In the genomic region with DNA sequence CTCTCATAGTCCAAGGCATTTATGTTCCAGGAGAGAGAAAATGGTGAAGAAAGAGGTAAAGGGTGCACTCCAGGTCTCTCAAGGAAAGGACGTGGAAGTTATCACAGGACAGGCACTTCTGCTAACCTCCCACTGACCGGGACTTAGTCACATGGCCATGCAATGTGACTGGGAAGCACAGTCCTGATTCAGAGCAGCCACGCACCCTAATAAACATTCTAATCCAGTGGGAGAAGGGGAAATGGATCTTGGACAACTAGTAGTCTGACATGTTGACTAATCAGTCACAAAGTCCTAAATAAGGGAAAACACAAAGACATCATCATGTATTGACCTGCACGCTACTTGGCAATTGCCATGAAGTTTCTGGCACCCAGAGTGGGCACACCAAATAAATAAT, we compare ENCODE assay signal across 16 cellular contexts.
DNase-seq lines count a peak whose midpoint lies in the region; ATAC-seq and TF ChIP-seq lines count a peak whose summit lies in the region.
"Had no signal": no experiment of that assay in that cellular context is flagged by ENCODE, and none has a peak within 500 bp of the region (broad histone marks: within the 10 kb centered on the region; RNA-seq: fewer than 3 reads in every experiment).

No MANE protein-coding gene starts in this region.

- H3K27me3 ChIP-seq in Caco-2 (replicated peaks; ENCODE audit: control insufficient read depth, insufficient read depth, low read length): no peaks in the 10 kb centered on the region
- H3K27me3 ChIP-seq in uterus: no peaks in the 10 kb centered on the region

- DNase-seq in Caco-2 (no peak), fibroblast of mammary gland (ENCODE audit: low read depth) (peak; percentile 38), osteocyte (ENCODE audit: extremely low spot score, unreplicated experiment) (peak; percentile 15), uterus (no peak), hippocampal formation (lab: John Stamatoyannopoulos, UW) (no peak)
- no peak for DNase-seq in activated CD8-positive, alpha-beta memory T cell treated with anti-CD3 and anti-CD28 coated beads, Interleukin-2, amount 10 ng/mL, durations not matched to agents 7 days and 5 days
- DNase-seq: C1 segment of cervical spinal cord; CD8-positive, alpha-beta T cell; COR-L47; DND-41; GDM1; GOT3; IMR-90 had no signal

- H3K9me3 Mint-ChIP-seq in Caco-2 (ENCODE audit: unreplicated experiment) (peaks cover 17% of the 10 kb centered on the region), osteocyte (ENCODE audit: unreplicated experiment) (no peaks in the 10 kb centered on the region)
- no peaks in the 10 kb centered on the region for H3K9me3 Mint-ChIP-seq in stimulated activated memory B cell treated with anti-CD40 and anti-IgM and Interleukin-4, amounts not matched to agents 10 μg/mL and 1 μg/mL and 100 μg/mL, for 72 hours
- H3K9me3 Mint-ChIP-seq in activated CD8-positive, alpha-beta memory T cell treated with anti-CD3 and anti-CD28 coated beads, Interleukin-2, amount 10 ng/mL, durations not matched to agents 7 days and 5 days (ENCODE audit: low read depth): no peaks in the 10 kb centered on the region
- H3K9me3 Mint-ChIP-seq: CD8-positive, alpha-beta T cell had no signal

- BruUV-seq in Caco-2 (replicated peaks; lab: Mats Ljungman, UMichigan): no TSS peak

- H3K4me1 ChIP-seq in Caco-2: peaks cover 5% of the 10 kb centered on the region; the same call in 1 of the 2 replicates
- H3K4me1 ChIP-seq in uterus: no peaks in the 10 kb centered on the region
- H3K4me1 ChIP-seq: HAP-1 had no signal

- no peak for ATAC-seq in stimulated activated memory B cell treated with anti-CD40 and anti-IgM and Interleukin-4, amounts not matched to agents 10 μg/mL and 1 μg/mL and 100 μg/mL, for 72 hours
- ATAC-seq in activated CD8-positive, alpha-beta memory T cell treated with anti-CD3 and anti-CD28 coated beads, Interleukin-2, amount 10 ng/mL, durations not matched to agents 7 days and 5 days: no peak
- ATAC-seq: CD8-positive, alpha-beta T cell had no signal

- H3K36me3 Mint-ChIP-seq in Caco-2 (ENCODE audit: insufficient read depth, unreplicated experiment) (no peaks in the 10 kb centered on the region), osteocyte (ENCODE audit: unreplicated experiment) (no peaks in the 10 kb centered on the region)
- no peaks in the 10 kb centered on the region for H3K36me3 Mint-ChIP-seq in stimulated activated memory B cell treated with anti-CD40 and anti-IgM and Interleukin-4, amounts not matched to agents 10 μg/mL and 1 μg/mL and 100 μg/mL, for 72 hours
- no peaks in the 10 kb centered on the region for H3K36me3 Mint-ChIP-seq in activated CD8-positive, alpha-beta memory T cell treated with anti-CD3 and anti-CD28 coated beads, Interleukin-2, amount 10 ng/mL, durations not matched to agents 7 days and 5 days
- H3K36me3 Mint-ChIP-seq: CD8-positive, alpha-beta T cell had no signal

- intact Hi-C loops in Caco-2 (cut with micrococcal nuclease; ENCODE audit: unreplicated experiment): loop anchor here (10.0 kb wide), 2 partner anchors 196 to 346 kb away; no protein-coding TSS in a partner anchor
- intact Hi-C loops in uterus (cut with DNase I; ENCODE audit: low total_unique reads): no loop called here

- POLR2A ChIA-PET in Caco-2 (lab: Charles Lee): no interaction called here

- TF ChIP-seq POLR2A in uterus (IDR thresholded peaks at IDR 0.05): no peak

- H3K27me3 Mint-ChIP-seq in Caco-2 (ENCODE audit: insufficient read depth, unreplicated experiment) (no peaks in the 10 kb centered on the region), osteocyte (ENCODE audit: unreplicated experiment) (peaks cover 15% of the 10 kb centered on the region)
- peaks cover 25% of the 10 kb centered on the region for H3K27me3 Mint-ChIP-seq in stimulated activated memory B cell treated with anti-CD40 and anti-IgM and Interleukin-4, amounts not matched to agents 10 μg/mL and 1 μg/mL and 100 μg/mL, for 72 hours
- H3K27me3 Mint-ChIP-seq in activated CD8-positive, alpha-beta memory T cell treated with anti-CD3 and anti-CD28 coated beads, Interleukin-2, amount 10 ng/mL, durations not matched to agents 7 days and 5 days: peaks cover 35% of the 10 kb centered on the region

- H3K4me3 Mint-ChIP-seq in Caco-2 (ENCODE audit: unreplicated experiment) (no peak overlapping the region), osteocyte (ENCODE audit: unreplicated experiment) (no peak overlapping the region)
- no peak overlapping the region for H3K4me3 Mint-ChIP-seq in stimulated activated memory B cell treated with anti-CD40 and anti-IgM and Interleukin-4, amounts not matched to agents 10 μg/mL and 1 μg/mL and 100 μg/mL, for 72 hours
- no peak overlapping the region for H3K4me3 Mint-ChIP-seq in activated CD8-positive, alpha-beta memory T cell treated with anti-CD3 and anti-CD28 coated beads, Interleukin-2, amount 10 ng/mL, durations not matched to agents 7 days and 5 days
- H3K4me3 Mint-ChIP-seq: B cell; CD8-positive, alpha-beta T cell had no signal

- CTCF ChIA-PET in Caco-2 (lab: Charles Lee): no interaction called here
- CTCF ChIA-PET in activated CD8-positive, alpha-beta memory T cell treated with anti-CD3 and anti-CD28 coated beads, Interleukin-2, amount 10 ng/mL, durations not matched to agents 7 days and 5 days (lab: Charles Lee): interaction anchor here (1.1 kb wide), 1 partner anchor 11 kb away, joined by 3 read pairs; no protein-coding TSS in a partner anchor

- H3K36me3 ChIP-seq in Caco-2 (ENCODE audit: control insufficient read depth, insufficient read depth, low read length) (no peaks in the 10 kb centered on the region), uterus (no peaks in the 10 kb centered on the region)
- H3K36me3 ChIP-seq: HAP-1 had no signal

- no peak overlapping the region for H3K27ac ChIP-seq in uterus

- no peak for TF ChIP-seq CTCF in Caco-2 (IDR thresholded peaks at IDR 0.05; ENCODE audit: insufficient read depth in 1 of 2, low read depth in 1 of 2, low read length in 1 of 2, severe bottlenecking in 1 of 2, unreplicated experiment in 1 of 2)
- no peak for TF ChIP-seq CTCF in fibroblast of mammary gland (conservative IDR thresholded peaks at IDR 0.05; ENCODE audit: control insufficient read depth, insufficient read depth, low read depth, low read length)
- no peak for TF ChIP-seq CTCF in osteocyte (IDR thresholded peaks at IDR 0.05)
- TF ChIP-seq CTCF in uterus (IDR thresholded peaks at IDR 0.05): no peak

- H3K4me1 Mint-ChIP-seq in Caco-2 (ENCODE audit: low read depth, unreplicated experiment) (peaks cover 10% of the 10 kb centered on the region), osteocyte (ENCODE audit: unreplicated experiment) (peaks cover 2% of the 10 kb centered on the region)
- H3K4me1 Mint-ChIP-seq in stimulated activated memory B cell treated with anti-CD40 and anti-IgM and Interleukin-4, amounts not matched to agents 10 μg/mL and 1 μg/mL and 100 μg/mL, for 72 hours: no peaks in the 10 kb centered on the region
- H3K4me1 Mint-ChIP-seq in activated CD8-positive, alpha-beta memory T cell treated with anti-CD3 and anti-CD28 coated beads, Interleukin-2, amount 10 ng/mL, durations not matched to agents 7 days and 5 days: no peaks in the 10 kb centered on the region
- H3K4me1 Mint-ChIP-seq: B cell had no signal

- H3K4me3 ChIP-seq in Caco-2 (ENCODE audit: low read depth, low read length) (no peak overlapping the region), fibroblast of mammary gland (ENCODE audit: control insufficient read depth, low read depth, low read length) (no peak overlapping the region), uterus (no peak overlapping the region)
- H3K4me3 ChIP-seq: HAP-1 had no signal

- H3K9me3 ChIP-seq in Caco-2 (no peaks in the 10 kb centered on the region), uterus (no peaks in the 10 kb centered on the region)
- H3K9me3 ChIP-seq: HAP-1 had no signal

- H3K27ac Mint-ChIP-seq in Caco-2 (ENCODE audit: unreplicated experiment) (peak overlapping the region; percentile 16), osteocyte (ENCODE audit: unreplicated experiment) (no peak overlapping the region)
- H3K27ac Mint-ChIP-seq in stimulated activated memory B cell treated with anti-CD40 and anti-IgM and Interleukin-4, amounts not matched to agents 10 μg/mL and 1 μg/mL and 100 μg/mL, for 72 hours: no peak overlapping the region
- H3K27ac Mint-ChIP-seq in activated CD8-positive, alpha-beta memory T cell treated with anti-CD3 and anti-CD28 coated beads, Interleukin-2, amount 10 ng/mL, durations not matched to agents 7 days and 5 days: no peak overlapping the region
- H3K27ac Mint-ChIP-seq: B cell; CD8-positive, alpha-beta T cell had no signal

Comparison
In these comparisons a context has a peak if more than half of its experiments do, and no peak if none do; other contexts are left out.
1. DNase-seq: peak in fibroblast of mammary gland (single experiment) and osteocyte (single experiment); none in Caco-2 (0 of 2), uterus (0 of 2), activated CD8-positive, alpha-beta memory T cell treated with anti-CD3 and anti-CD28 coated beads, Interleukin-2, amount 10 ng/mL, durations not matched to agents 7 days and 5 days (single experiment) and hippocampal formation (0 of 2).